6 cellular contexts compared by ENCODE assay signal in the genomic region with DNA sequence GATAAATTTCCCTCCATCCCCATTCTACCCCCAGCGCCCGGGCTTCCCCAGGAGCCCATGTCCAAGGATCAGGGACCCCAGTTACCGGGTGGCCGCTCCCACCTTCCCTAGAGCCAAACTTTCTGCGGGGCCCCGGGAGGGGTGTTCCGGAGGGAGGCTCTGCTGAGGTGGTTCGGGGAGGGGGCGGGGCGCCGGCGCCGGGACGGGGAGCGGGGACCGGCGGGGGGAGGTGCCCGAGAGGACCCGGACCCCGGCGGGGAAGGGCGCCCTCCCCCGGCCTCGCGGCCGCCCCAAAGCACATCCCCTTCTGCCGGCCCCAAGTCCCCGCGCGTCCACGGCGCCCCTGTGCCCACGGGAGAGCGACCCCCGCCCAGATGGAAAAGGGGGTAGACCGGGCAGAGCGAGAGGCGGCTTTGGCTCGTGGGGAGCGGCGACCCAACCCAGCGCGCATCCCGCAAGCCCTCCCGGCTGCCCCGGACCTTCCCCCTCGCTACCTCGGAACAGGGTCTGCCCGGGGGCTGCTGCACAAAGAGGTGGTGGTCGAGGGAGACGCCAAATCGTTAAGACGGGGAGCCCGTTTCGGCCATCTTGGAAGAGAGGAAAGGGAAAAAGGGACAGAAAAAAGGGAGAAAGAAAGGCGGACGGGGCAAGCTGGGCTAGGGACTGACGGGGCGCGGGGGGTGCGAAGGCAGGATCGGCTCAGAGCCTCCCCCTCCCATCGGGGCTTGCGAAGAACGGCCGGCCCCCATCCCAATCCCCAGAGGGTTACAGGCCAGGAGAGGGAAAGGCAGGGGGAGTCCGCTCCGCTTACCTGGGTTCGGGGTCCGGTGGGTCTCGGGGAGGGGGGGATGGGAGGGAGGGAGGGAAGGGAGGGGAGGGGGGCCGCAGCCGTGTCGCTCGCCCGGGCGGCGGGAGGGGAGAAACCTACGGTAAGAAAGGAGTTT. TPM values are rescaled to one million over a fixed set of nuclear protein-coding genes. Genes with fewer than 3 reads are reported as not detected.
DNase-seq lines count a peak whose midpoint lies in the region; ATAC-seq, FAIRE-seq and TF ChIP-seq lines count a peak whose summit lies in the region.

No MANE protein-coding gene starts in this region.

- peaks cover 13% of the 10 kb centered on the region for H3K36me3 Mint-ChIP-seq in T-helper 17 cell (ENCODE audit: low read depth)

- H3K27me3 Mint-ChIP-seq in T-helper 17 cell, result peaks cover 48% of the 10 kb centered on the region

- no peak for FAIRE-seq in GM12892 (lab: Jason Lieb, UNC)

- H3K27ac Mint-ChIP-seq in T-helper 17 cell, result no peak overlapping the region

- no peak for TF ChIP-seq POLR2A in GM12892 (IDR thresholded peaks at IDR 0.05; ENCODE audit: low read depth, low read length)

- peaks cover 46% of the 10 kb centered on the region for H3K4me1 Mint-ChIP-seq in T-helper 17 cell

- H3K9me3 ChIP-seq in T-helper 17 cell (ENCODE audit: control insufficient read depth, low read length, poor library complexity, severe bottlenecking), result no peaks in the 10 kb centered on the region

- ATAC-seq in T-helper 17 cell, result no peak
- no peak for ATAC-seq in HG02981 (IDR thresholded peaks at IDR 0.05; ENCODE audit: unreplicated experiment)

- DNase-seq in GM12892 (ENCODE audit: insufficient read length) (peak; percentile 43), T-helper 17 cell (peak in 1 of 3 donors; percentile 31), islet precursor cell (peak; percentile 67), CD1c-positive myeloid dendritic cell (ENCODE audit: extremely low spot score) (no peak), T-helper 9 cell (no peak)

- H3K4me3 Mint-ChIP-seq in T-helper 17 cell, result peak overlapping the region; percentile 88

RNA-seq across cellular contexts. Expression of a gene that starts 0.5 kb away (rescaled TPM):
- polyA plus RNA-seq in GM12892 (2012; ENCODE audit: missing spikeins), result 2.1 TPM
- not detected for total RNA-seq in T-helper 17 cell

RNA-seq across cellular contexts. Expression of a gene that starts 4.9 kb away (rescaled TPM):
- 221 TPM for polyA plus RNA-seq in GM12892 (2012; ENCODE audit: missing spikeins)
- 10 to 100 TPM; 78.5 to 85.5 TPM for total RNA-seq in T-helper 17 cell

RNA-seq across cellular contexts. Expression of a gene that starts 17.5 kb away (rescaled TPM):
- polyA plus RNA-seq in GM12892 (2012; ENCODE audit: missing spikeins), result 15.2 TPM
- 10 to 100 TPM; 12.0 to 12.8 TPM for total RNA-seq in T-helper 17 cell

RNA-seq across cellular contexts. Expression of a gene that starts 42.6 kb away (rescaled TPM):
- polyA plus RNA-seq in GM12892 (2012; ENCODE audit: missing spikeins), result 50.6 TPM
- 100 to 1,000 TPM; 304 to 334 TPM for total RNA-seq in T-helper 17 cell

RNA-seq across cellular contexts. Expression of a gene that starts 51.7 kb away (rescaled TPM):
- 15.6 TPM for polyA plus RNA-seq in GM12892 (2012; ENCODE audit: missing spikeins)
- total RNA-seq in T-helper 17 cell, result 10 to 100 TPM; 28.2 to 33.5 TPM

Comparison
In these comparisons a context has a peak if more than half of its experiments do, and no peak if none do; other contexts are left out.
1. DNase-seq: peak in GM12892 (single experiment) and islet precursor cell (single experiment); none in CD1c-positive myeloid dendritic cell (single experiment) and T-helper 9 cell (single experiment).